In genomic region chr11:95150977-95151684, GRCh38 we compare ENCODE assay signal across 8 cellular contexts.
DNase-seq lines count a peak whose midpoint lies in the region; ATAC-seq and TF ChIP-seq lines count a peak whose summit lies in the region.

No MANE protein-coding gene starts in this region.

- WGBS in gastroesophageal sphincter (ENCODE audit: low coverage in 1 of 2), 2 donors = 0 to 2% methylated on average over 4 to 21 of the region's 53 CpGs

- DNase-seq in DMS79 (lab: John Stamatoyannopoulos, UW) (peak; percentile 88), RWPE2 (ENCODE audit: low spot score) (peak; percentile 86), non-pigmented ciliary epithelial cell (ENCODE audit: low read depth) (peak; percentile 60), substantia nigra (lab: John Stamatoyannopoulos, UW) (peak; percentile 48 to 96 (median 87))
- peak; percentile 90 for DNase-seq in activated naive CD4-positive, alpha-beta T cell treated with Interleukin-2 at 50 U/mL for 16 hours

- no peaks in the 10 kb centered on the region for H3K36me3 ChIP-seq in RWPE2 (ENCODE audit: low read depth)
- H3K36me3 ChIP-seq in gastroesophageal sphincter = no peaks in the 10 kb centered on the region

- peaks cover 27 to 32% (median 29%) of the 10 kb centered on the region in 3 donors for H3K4me1 Mint-ChIP-seq in IgD-negative memory B cell

- TF ChIP-seq EP300 in gastroesophageal sphincter (IDR thresholded peaks at IDR 0.05) = no peak

- H3K36me3 Mint-ChIP-seq in IgD-negative memory B cell = no peaks in the 10 kb centered on the region

- H3K4me1 ChIP-seq in RWPE2 (ENCODE audit: insufficient read depth, poor library complexity, severe bottlenecking) = peaks cover 27% of the 10 kb centered on the region
- H3K4me1 ChIP-seq in gastroesophageal sphincter = peaks cover 3 to 66% (median 4%) of the 10 kb centered on the region in 3 donors

- H3K27ac ChIP-seq in RWPE2 (ENCODE audit: poor library complexity, severe bottlenecking) (peak overlapping the region; percentile 84), gastroesophageal sphincter (peak overlapping the region; percentile 34 to 89 (median 81)), substantia nigra (ENCODE audit: low read depth, low read length, poor library complexity, severe bottlenecking) (peak overlapping the region; percentile 89)

- TF ChIP-seq CTCF in RWPE2 (IDR thresholded peaks at IDR 0.05; ENCODE audit: poor library complexity, severe bottlenecking) = peak; percentile 91
- peak; percentile 63 to 98 (median 86) for TF ChIP-seq CTCF in gastroesophageal sphincter (IDR thresholded peaks at IDR 0.05)

- peak; percentile 83 for ATAC-seq in GM21576 (IDR thresholded peaks at IDR 0.05; ENCODE audit: unreplicated experiment)
- peak; percentile 75 for ATAC-seq in RWPE2 (ENCODE audit: low read depth)
- peak; percentile 91 for ATAC-seq in gastroesophageal sphincter

- no peaks in the 10 kb centered on the region for H3K9me3 Mint-ChIP-seq in IgD-negative memory B cell

- H3K9me3 ChIP-seq in RWPE2 (ENCODE audit: severe bottlenecking) (no peaks in the 10 kb centered on the region), gastroesophageal sphincter (no peaks in the 10 kb centered on the region)

- TF ChIP-seq POLR2A in gastroesophageal sphincter (IDR thresholded peaks at IDR 0.05) = peak; percentile 29 to 39

- peak overlapping the region; percentile 83 to 95 (median 90) for H3K4me3 Mint-ChIP-seq in IgD-negative memory B cell

- peak overlapping the region; percentile 25 for H3K4me3 ChIP-seq in RWPE2 (ENCODE audit: severe bottlenecking)
- H3K4me3 ChIP-seq in gastroesophageal sphincter = peak overlapping the region; percentile 46 to 54

- H3K27me3 ChIP-seq in RWPE2 (ENCODE audit: insufficient read depth, poor library complexity, severe bottlenecking) = no peaks in the 10 kb centered on the region
- no peaks in the 10 kb centered on the region for H3K27me3 ChIP-seq in gastroesophageal sphincter

- peaks cover 2% of the 10 kb centered on the region for H3K27me3 Mint-ChIP-seq in IgD-negative memory B cell

- H3K27ac Mint-ChIP-seq in IgD-negative memory B cell = peak overlapping the region; percentile 95 to 96 (median 95)

Comparison
In these comparisons a context has a peak if more than half of its experiments do, and no peak if none do; other contexts are left out.
1. Peak in every context shown above with its lines: DNase-seq, ATAC-seq, H3K4me3 ChIP-seq and H3K27ac ChIP-seq.